Comparison of ENCODE assay signal across 9 cellular contexts in the genomic region with DNA sequence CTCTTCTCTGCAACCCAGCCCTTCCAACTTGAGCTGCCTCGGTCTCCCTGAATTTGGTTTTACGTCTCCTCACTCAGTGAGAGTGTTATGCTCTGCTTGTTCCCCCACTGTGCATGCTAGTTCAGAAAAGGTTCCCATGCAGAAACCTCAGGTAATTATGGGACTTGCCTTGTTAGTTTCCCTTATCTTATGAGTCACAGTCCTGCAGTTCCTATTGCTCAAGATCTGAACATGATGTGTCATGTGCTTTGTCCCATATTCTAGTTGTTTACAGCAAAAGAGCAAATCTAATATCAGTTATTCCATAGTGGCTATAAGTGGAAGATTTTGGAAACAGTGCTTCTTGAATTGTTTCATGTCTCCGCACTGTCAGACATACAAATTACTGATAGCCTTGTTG.
DNase-seq lines count a peak whose midpoint lies in the region; ATAC-seq and TF ChIP-seq lines count a peak whose summit lies in the region.
"Had no signal": no experiment of that assay in that cellular context is flagged by ENCODE, and none has a peak within 500 bp of the region (broad histone marks: within the 10 kb centered on the region; RNA-seq: fewer than 3 reads in every experiment).

No MANE protein-coding gene starts in this region.

- ATAC-seq in HG03103 (IDR thresholded peaks at IDR 0.05; ENCODE audit: low read depth, unreplicated experiment) = peak; percentile 88
- peak; percentile 27 for ATAC-seq in upper lobe of right lung

- POLR2A ChIA-PET in MCF 10A (lab: Yijun Ruan, JAX) = interaction anchor here (0.6 to 1.9 kb wide), 6 partner anchors 32 to 225 kb away, joined by 3 to 5 read pairs (median 3); partner anchors contain the start of gene DUSP10

- TF ChIP-seq CTCF in MCF 10A (IDR thresholded peaks at IDR 0.05; ENCODE audit: unreplicated experiment) (no peak), breast epithelium (IDR thresholded peaks at IDR 0.05) (no peak), upper lobe of right lung (IDR thresholded peaks at IDR 0.05) (no peak), vagina (IDR thresholded peaks at IDR 0.05) (no peak)

- no peak overlapping the region for H3K4me3 Mint-ChIP-seq in MCF 10A (ENCODE audit: unreplicated experiment)
- H3K4me3 Mint-ChIP-seq: CD4-positive, CD25-positive, alpha-beta regulatory T cell had no signal

- TF ChIP-seq POLR2A in breast epithelium (IDR thresholded peaks at IDR 0.05) (no peak), vagina (IDR thresholded peaks at IDR 0.05) (no peak)

- H3K9me3 Mint-ChIP-seq in MCF 10A (ENCODE audit: unreplicated experiment) = peaks cover 7% of the 10 kb centered on the region

- peaks cover 41% of the 10 kb centered on the region for H3K4me1 Mint-ChIP-seq in MCF 10A (ENCODE audit: insufficient read depth, unreplicated experiment)
- H3K4me1 Mint-ChIP-seq: CD4-positive, CD25-positive, alpha-beta regulatory T cell had no signal

- H3K36me3 ChIP-seq in breast epithelium = no peaks in the 10 kb centered on the region
- H3K36me3 ChIP-seq in upper lobe of right lung = no peaks in the 10 kb centered on the region
- no peaks in the 10 kb centered on the region for H3K36me3 ChIP-seq in vagina

- no peaks in the 10 kb centered on the region for H3K9me3 ChIP-seq in breast epithelium
- H3K9me3 ChIP-seq in upper lobe of right lung = no peaks in the 10 kb centered on the region
- H3K9me3 ChIP-seq in vagina = no peaks in the 10 kb centered on the region

- no peaks in the 10 kb centered on the region for H3K27me3 Mint-ChIP-seq in MCF 10A (ENCODE audit: insufficient read depth, unreplicated experiment)

- BruUV-seq in MCF 10A (replicated peaks; lab: Mats Ljungman, UMichigan) = no TSS peak

- H3K4me1 ChIP-seq in breast epithelium = no peaks in the 10 kb centered on the region
- no peaks in the 10 kb centered on the region for H3K4me1 ChIP-seq in upper lobe of right lung
- no peaks in the 10 kb centered on the region for H3K4me1 ChIP-seq in vagina

- H3K27ac Mint-ChIP-seq in MCF 10A (ENCODE audit: low read depth, unreplicated experiment) = peak overlapping the region; percentile 54

- DNase-seq in MCF 10A (ENCODE audit: unreplicated experiment) (peak; percentile 93), breast epithelium (ENCODE audit: low spot score in 2 of 2) (no peak), amniotic stem cell (lab: John Stamatoyannopoulos, UW) (peak; percentile 21), upper lobe of right lung (no peak), DMS114 treated with DMSO at 0.1 percent for 48 hours (lab: John Stamatoyannopoulos, UW; ENCODE audit: unreplicated experiment) (no peak), COLO668 (lab: John Stamatoyannopoulos, UW; ENCODE audit: unreplicated experiment) (no peak), vagina (ENCODE audit: extremely low spot score in 2 of 2) (no peak)
- DNase-seq: CD4-positive, CD25-positive, alpha-beta regulatory T cell had no signal

- H3K36me3 Mint-ChIP-seq in MCF 10A (ENCODE audit: insufficient read depth, unreplicated experiment) = no peaks in the 10 kb centered on the region
- H3K36me3 Mint-ChIP-seq: CD4-positive, CD25-positive, alpha-beta regulatory T cell had no signal

- H3K4me3 ChIP-seq in breast epithelium (no peak overlapping the region), upper lobe of right lung (no peak overlapping the region), vagina (no peak overlapping the region)

- no peak overlapping the region for H3K27ac ChIP-seq in breast epithelium
- no peak overlapping the region for H3K27ac ChIP-seq in upper lobe of right lung
- no peak overlapping the region for H3K27ac ChIP-seq in vagina

- H3K27me3 ChIP-seq in breast epithelium = no peaks in the 10 kb centered on the region
- no peaks in the 10 kb centered on the region for H3K27me3 ChIP-seq in upper lobe of right lung
- no peaks in the 10 kb centered on the region for H3K27me3 ChIP-seq in vagina

- CTCF ChIA-PET in MCF 10A (lab: Yijun Ruan, JAX) = interaction anchor here (0.7 kb wide), 1 partner anchor 206 kb away, joined by 3 read pairs; no protein-coding TSS in a partner anchor

- intact Hi-C loops in MCF 10A (cut with micrococcal nuclease) (no loop called here), breast epithelium (cut with DNase I; ENCODE audit: low total_unique reads) (no loop called here), upper lobe of right lung (cut with DNase I) (no loop called here), vagina (cut with DNase I) (no loop called here)

Comparison
In these comparisons a context has a peak if more than half of its experiments do, and no peak if none do; other contexts are left out.
1. DNase-seq: peak in MCF 10A (single experiment) and amniotic stem cell (single experiment); none in breast epithelium (0 of 2), upper lobe of right lung (single experiment), DMS114 treated with DMSO at 0.1 percent for 48 hours (single experiment), COLO668 (single experiment) and vagina (0 of 2).